ENCODE assay signal across 1 cellular context in genomic region chr7:22082886-22083710, GRCh38.
A peak's percentile ranks its signal among the peaks of the same experiment; 100 is the strongest.
TF ChIP-seq lines count a peak whose summit lies in the region.

No MANE protein-coding gene starts in this region.

TF ChIP-seq in GM23338, 12 proteins besides CTCF, POLR2A, EP300 and RAD21 (continued from another document):
- peak; percentile 24 for TF ChIP-seq REST (IDR thresholded peaks at IDR 0.05; ENCODE audit: unreplicated experiment)
- no peak for TF ChIP-seq ZNF114 (CRISPR knock-in tag; IDR thresholded peaks at IDR 0.05)
- no peak for TF ChIP-seq EZH2phosphoT487 (IDR thresholded peaks at IDR 0.05; ENCODE audit: unreplicated experiment)
